ENCODE assay signal across 8 cellular contexts in genomic region chr21:36699026-36699545, GRCh38. TPM values are rescaled to one million over a fixed set of nuclear protein-coding genes. Genes with fewer than 3 reads are reported as not detected.
DNase-seq lines count a peak whose midpoint lies in the region; ATAC-seq and TF ChIP-seq lines count a peak whose summit lies in the region.

A gene with protein sequence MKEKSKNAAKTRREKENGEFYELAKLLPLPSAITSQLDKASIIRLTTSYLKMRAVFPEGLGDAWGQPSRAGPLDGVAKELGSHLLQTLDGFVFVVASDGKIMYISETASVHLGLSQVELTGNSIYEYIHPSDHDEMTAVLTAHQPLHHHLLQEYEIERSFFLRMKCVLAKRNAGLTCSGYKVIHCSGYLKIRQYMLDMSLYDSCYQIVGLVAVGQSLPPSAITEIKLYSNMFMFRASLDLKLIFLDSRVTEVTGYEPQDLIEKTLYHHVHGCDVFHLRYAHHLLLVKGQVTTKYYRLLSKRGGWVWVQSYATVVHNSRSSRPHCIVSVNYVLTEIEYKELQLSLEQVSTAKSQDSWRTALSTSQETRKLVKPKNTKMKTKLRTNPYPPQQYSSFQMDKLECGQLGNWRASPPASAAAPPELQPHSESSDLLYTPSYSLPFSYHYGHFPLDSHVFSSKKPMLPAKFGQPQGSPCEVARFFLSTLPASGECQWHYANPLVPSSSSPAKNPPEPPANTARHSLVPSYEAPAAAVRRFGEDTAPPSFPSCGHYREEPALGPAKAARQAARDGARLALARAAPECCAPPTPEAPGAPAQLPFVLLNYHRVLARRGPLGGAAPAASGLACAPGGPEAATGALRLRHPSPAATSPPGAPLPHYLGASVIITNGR (plus strand): TSS chr21:36699115. CDS start chr21:36699747, 632 bp downstream.

- ATAC-seq in HG02678 (IDR thresholded peaks at IDR 0.05; ENCODE audit: unreplicated experiment) (no peak), HG03342 (IDR thresholded peaks at IDR 0.05; ENCODE audit: unreplicated experiment) (no peak)

- no peaks in the 10 kb centered on the region for H3K9me3 ChIP-seq in endodermal cell (ENCODE audit: control insufficient read depth, low read length)

- H3K4me1 Mint-ChIP-seq in endodermal cell (peaks cover 14% of the 10 kb centered on the region), osteocyte (ENCODE audit: unreplicated experiment) (peaks cover 29% of the 10 kb centered on the region)

- H3K36me3 ChIP-seq in endodermal cell (ENCODE audit: control insufficient read depth, insufficient read depth, low read length) = no peaks in the 10 kb centered on the region

- H3K27ac ChIP-seq in endodermal cell (ENCODE audit: low read depth, low read length) = no peak within 1 kb of the TSS

- H3K27me3 Mint-ChIP-seq in endodermal cell (ENCODE audit: insufficient read depth) (peaks cover 98% of the 10 kb centered on the region), osteocyte (ENCODE audit: unreplicated experiment) (peaks cover 78% of the 10 kb centered on the region)

- H3K36me3 Mint-ChIP-seq in endodermal cell (ENCODE audit: low read depth) (no peaks in the 10 kb centered on the region), osteocyte (ENCODE audit: unreplicated experiment) (no peaks in the 10 kb centered on the region)

- no peaks in the 10 kb centered on the region for H3K4me1 ChIP-seq in endodermal cell (ENCODE audit: control insufficient read depth, insufficient read depth, low read length)

- peaks cover 98% of the 10 kb centered on the region for H3K27me3 ChIP-seq in endodermal cell (ENCODE audit: control insufficient read depth, insufficient read depth, low read length, poor library complexity, severe bottlenecking)

- no peak within 1 kb of the TSS for H3K27ac Mint-ChIP-seq in endodermal cell
- peak within 1 kb of the TSS; percentile 70 for H3K27ac Mint-ChIP-seq in osteocyte (ENCODE audit: unreplicated experiment)

- TF ChIP-seq CTCF in endodermal cell (conservative IDR thresholded peaks at IDR 0.05) (no peak), osteocyte (IDR thresholded peaks at IDR 0.05) (no peak)

- H3K4me3 Mint-ChIP-seq in endodermal cell (peak within 1 kb of the TSS; percentile 41), osteocyte (ENCODE audit: unreplicated experiment) (peak within 1 kb of the TSS; percentile 65)

- peak; percentile 83 for DNase-seq in DMS 273 (lab: John Stamatoyannopoulos, UW; ENCODE audit: unreplicated experiment)
- no peak for DNase-seq in DMS 273 treated with DMSO at 0.1 percent for 48 hours (lab: John Stamatoyannopoulos, UW)
- peak; percentile 35 for DNase-seq in NCI-H2196 treated with DMSO at 0.1 percent for 48 hours (lab: John Stamatoyannopoulos, UW; ENCODE audit: unreplicated experiment)
- peak; percentile 86 for DNase-seq in endodermal cell
- peak; percentile 83 for DNase-seq in osteocyte (ENCODE audit: extremely low spot score, unreplicated experiment)
- no peak for DNase-seq in amygdala (lab: John Stamatoyannopoulos, UW)

- H3K9me3 Mint-ChIP-seq in endodermal cell (no peaks in the 10 kb centered on the region), osteocyte (ENCODE audit: unreplicated experiment) (no peaks in the 10 kb centered on the region)

- WGBS in endodermal cell (ENCODE audit: insufficient coverage in 1 of 2, insufficient read length in 1 of 2), 2 experiments = 0% methylated on average over 8 to 56 of the region's 64 CpGs

- H3K9ac ChIP-seq in endodermal cell (ENCODE audit: extremely low read depth, low read length, poor library complexity, severe bottlenecking) = no peak within 1 kb of the TSS

- H3K4me3 ChIP-seq in endodermal cell (ENCODE audit: low read length) = peak within 1 kb of the TSS; percentile 53

RNA-seq across cellular contexts. Expression of the gene that starts here (rescaled TPM):
- total RNA-seq in endodermal cell (not detected), osteocyte (0.86 and 1.5 TPM in 2 replicates)
- polyA plus RNA-seq in endodermal cell (2013, experiment 1 of 2) = not detected
- 0.04 TPM for polyA plus RNA-seq in endodermal cell (2013, experiment 2 of 2)

Comparison
In these comparisons a context has a peak if more than half of its experiments do, and no peak if none do; other contexts are left out.
1. DNase-seq: peak in DMS 273 (single experiment), NCI-H2196 treated with DMSO at 0.1 percent for 48 hours (single experiment) and osteocyte (single experiment); none in DMS 273 treated with DMSO at 0.1 percent for 48 hours (single experiment) and amygdala (0 of 56).
2. Peak in DNase-seq and H3K4me3 ChIP-seq in endodermal cell; RNA of the gene not detected or under 1 TPM.